In genomic region chr7:100428967-100429636, GRCh38 we compare ENCODE assay signal across 1 cellular context.
TF ChIP-seq lines count a peak whose summit lies in the region.

No MANE protein-coding gene starts in this region.

TF ChIP-seq in HepG2, 621 proteins besides CTCF, POLR2A, EP300 and RAD21 (continued from another document and continues in another):
- TF ChIP-seq HIC2 (CRISPR knock-in tag; IDR thresholded peaks at IDR 0.05; ENCODE audit: low read depth) = no peak; the same call in 1 of the 2 replicates
- peak; percentile 44 for TF ChIP-seq DBP (CRISPR knock-in tag; IDR thresholded peaks at IDR 0.05; ENCODE audit: not compliant biosample characterization)
- TF ChIP-seq ZNF326 (CRISPR knock-in tag; IDR thresholded peaks at IDR 0.05; ENCODE audit: borderline replicate concordance) = no peak
- TF ChIP-seq ZNF136 (CRISPR knock-in tag; IDR thresholded peaks at IDR 0.05; ENCODE audit: low read depth) = no peak
- TF ChIP-seq POLR2AphosphoS5 (IDR thresholded peaks at IDR 0.05; ENCODE audit: low read depth, low read length) = peak; percentile 96
- no peak for TF ChIP-seq ZC3H13 (CRISPR knock-in tag; IDR thresholded peaks at IDR 0.05)
- TF ChIP-seq ZHX1 (CRISPR knock-in tag; IDR thresholded peaks at IDR 0.05; ENCODE audit: low read depth) = no peak; the same call in none of the 2 replicates
- no peak for TF ChIP-seq ZFP36 (IDR thresholded peaks at IDR 0.05; ENCODE audit: borderline replicate concordance, low read depth, low read length, partially characterized antibody)
- 0 out of 2 replicates have a peak, but pooled peaks have one; percentile 48 for TF ChIP-seq PAX8 (CRISPR knock-in tag; IDR thresholded peaks at IDR 0.05; ENCODE audit: borderline replicate concordance)
- TF ChIP-seq ZNF292 (CRISPR knock-in tag; IDR thresholded peaks at IDR 0.05; ENCODE audit: borderline replicate concordance, low read depth) = no peak
- TF ChIP-seq ATF2 (CRISPR knock-in tag; IDR thresholded peaks at IDR 0.05) = no peak; the same call in none of the 2 replicates
- no peak for TF ChIP-seq TP53 (CRISPR knock-in tag; conservative IDR thresholded peaks at IDR 0.05)
- no peak for TF ChIP-seq SRSF4 (IDR thresholded peaks at IDR 0.05; ENCODE audit: low read depth, low read length, poor library complexity, severe bottlenecking)
- no peak; the same call in 1 of the 2 replicates for TF ChIP-seq NAIF1 (CRISPR knock-in tag; IDR thresholded peaks at IDR 0.05; ENCODE audit: borderline replicate concordance)
- TF ChIP-seq ELK4 (CRISPR knock-in tag; IDR thresholded peaks at IDR 0.05; ENCODE audit: borderline replicate concordance) = no peak
- TF ChIP-seq HBP1 (CRISPR knock-in tag; IDR thresholded peaks at IDR 0.05; ENCODE audit: low read depth) = no peak; the same call in 1 of the 2 replicates
- peak; percentile 67 for TF ChIP-seq ZNF687 (CRISPR knock-in tag; IDR thresholded peaks at IDR 0.05)
- TF ChIP-seq TBX2 (CRISPR knock-in tag; IDR thresholded peaks at IDR 0.05; ENCODE audit: borderline replicate concordance) = 0 out of 2 replicates have a peak, but pooled peaks have one; percentile 18
- no peak for TF ChIP-seq THAP7 (CRISPR knock-in tag; IDR thresholded peaks at IDR 0.05)
- TF ChIP-seq PRDM10 (CRISPR knock-in tag; IDR thresholded peaks at IDR 0.05; ENCODE audit: low read depth) = no peak
- TF ChIP-seq IRX3 (CRISPR knock-in tag; IDR thresholded peaks at IDR 0.05; ENCODE audit: borderline replicate concordance, low read depth) = no peak
- peak; percentile 3; the same call in 1 of the 2 replicates for TF ChIP-seq TAF1 (CRISPR knock-in tag; IDR thresholded peaks at IDR 0.05)
- no peak for TF ChIP-seq HMGXB3 (CRISPR knock-in tag; IDR thresholded peaks at IDR 0.05; ENCODE audit: borderline replicate concordance)
- 0 out of 2 replicates have a peak, but pooled peaks have one; percentile 18 for TF ChIP-seq FOXJ3 (CRISPR knock-in tag; IDR thresholded peaks at IDR 0.05; ENCODE audit: borderline replicate concordance)
- no peak for TF ChIP-seq TRIM22 (IDR thresholded peaks at IDR 0.05)
